Comparison of ENCODE assay signal across 17 cellular contexts in genomic region chr10:77629775-77630565, GRCh38. TPM values are rescaled to one million over a fixed set of nuclear protein-coding genes. Genes with fewer than 3 reads are reported as not detected.
DNase-seq lines count a peak whose midpoint lies in the region; ATAC-seq and TF ChIP-seq lines count a peak whose summit lies in the region.
"Had no signal": no experiment of that assay in that cellular context is flagged by ENCODE, and none has a peak within 500 bp of the region (broad histone marks: within the 10 kb centered on the region; RNA-seq: fewer than 3 reads in every experiment).

No MANE protein-coding gene starts in this region.

- H3K27ac ChIP-seq in RWPE2 (ENCODE audit: poor library complexity, severe bottlenecking) (peak overlapping the region; percentile 76), epithelial cell of prostate (peak overlapping the region; percentile 60), osteoblast (ENCODE audit: low read depth, low read length) (peak overlapping the region; percentile 55), right atrium auricular region (no peak overlapping the region)

- peak overlapping the region; percentile 79 for H3K4me2 ChIP-seq in osteoblast (ENCODE audit: insufficient read depth, low read length)

- peaks cover 16 to 17% of the 10 kb centered on the region in 2 donors for H3K27me3 Mint-ChIP-seq in T-cell

- no peak overlapping the region for H3K4me3 ChIP-seq in RWPE2 (ENCODE audit: severe bottlenecking)
- peak overlapping the region; percentile 56 for H3K4me3 ChIP-seq in osteoblast (ENCODE audit: insufficient read depth, low read length)
- H3K4me3 ChIP-seq in right atrium auricular region = no peak overlapping the region

- ATAC-seq in RWPE2 (ENCODE audit: low read depth) (no peak), T-cell (replicated peaks in 1 of 4) (no peak)
- ATAC-seq: activated CD4-positive, CD25-positive, alpha-beta regulatory T cell treated with anti-CD3 and anti-CD28 coated beads, Interleukin-2, amount 50 U/mL, for 24 hours; stimulated activated naive B cell treated with anti-CD40 and anti-IgM and Interleukin-4, amounts not matched to agents 10 μg/mL and 1 μg/mL and 100 μg/mL, for 72 hours had no signal

- POLR2A ChIA-PET in T-cell (lab: Charles Lee) = no interaction called here

- H3K9me3 Mint-ChIP-seq in T-cell = no peaks in the 10 kb centered on the region
- H3K9me3 Mint-ChIP-seq: activated naive CD4-positive, alpha-beta T cell treated with anti-CD3 and anti-CD28 coated beads for 36 hours; central memory CD8-positive, alpha-beta T cell; stimulated activated naive B cell treated with anti-CD40 and anti-IgM and Interleukin-4, amounts not matched to agents 10 μg/mL and 1 μg/mL and 100 μg/mL, for 72 hours had no signal

- no peaks in the 10 kb centered on the region for H3K9me3 ChIP-seq in RWPE2 (ENCODE audit: severe bottlenecking)
- H3K9me3 ChIP-seq in osteoblast (ENCODE audit: low read depth, low read length) = no peaks in the 10 kb centered on the region
- no peaks in the 10 kb centered on the region for H3K9me3 ChIP-seq in right atrium auricular region

- H3K36me3 ChIP-seq in RWPE2 (ENCODE audit: low read depth) (no peaks in the 10 kb centered on the region), osteoblast (ENCODE audit: insufficient read depth, low read length) (no peaks in the 10 kb centered on the region), right atrium auricular region (no peaks in the 10 kb centered on the region)

- peaks cover 17% of the 10 kb centered on the region for H3K4me1 ChIP-seq in RWPE2 (ENCODE audit: insufficient read depth, poor library complexity, severe bottlenecking)
- H3K4me1 ChIP-seq in osteoblast (ENCODE audit: insufficient read depth, low read length) = peaks cover 16% of the 10 kb centered on the region
- no peaks in the 10 kb centered on the region for H3K4me1 ChIP-seq in right atrium auricular region

- no peak overlapping the region for H3K27ac Mint-ChIP-seq in T-cell
- H3K27ac Mint-ChIP-seq: activated naive CD4-positive, alpha-beta T cell treated with anti-CD3 and anti-CD28 coated beads for 36 hours; stimulated activated naive B cell treated with anti-CD40 and anti-IgM and Interleukin-4, amounts not matched to agents 10 μg/mL and 1 μg/mL and 100 μg/mL, for 72 hours had no signal

- CTCF ChIA-PET in T-cell (lab: Charles Lee) = no interaction called here

- no peaks in the 10 kb centered on the region for H3K4me1 Mint-ChIP-seq in T-cell
- H3K4me1 Mint-ChIP-seq: central memory CD8-positive, alpha-beta T cell had no signal

- TF ChIP-seq CTCF in RWPE2 (IDR thresholded peaks at IDR 0.05; ENCODE audit: poor library complexity, severe bottlenecking) (no peak), osteoblast (IDR thresholded peaks at IDR 0.05; ENCODE audit: extremely low read depth, low read depth, low read length) (no peak), right atrium auricular region (IDR thresholded peaks at IDR 0.05) (no peak)

- H3K36me3 Mint-ChIP-seq in T-cell = no peaks in the 10 kb centered on the region
- H3K36me3 Mint-ChIP-seq: stimulated activated naive B cell treated with anti-CD40 and anti-IgM and Interleukin-4, amounts not matched to agents 10 μg/mL and 1 μg/mL and 100 μg/mL, for 72 hours had no signal

- peaks cover 83% of the 10 kb centered on the region for H3K79me2 ChIP-seq in osteoblast (ENCODE audit: insufficient read depth, low read length)

- H2AFZ ChIP-seq in osteoblast (ENCODE audit: low read length) = peak overlapping the region; percentile 47

- H3K27me3 ChIP-seq in RWPE2 (ENCODE audit: insufficient read depth, poor library complexity, severe bottlenecking) (no peaks in the 10 kb centered on the region), osteoblast (ENCODE audit: insufficient read depth, low read length) (no peaks in the 10 kb centered on the region), right atrium auricular region (no peaks in the 10 kb centered on the region)

- DNase-seq in EH (ENCODE audit: low read depth) (peak; percentile 51), RWPE2 (ENCODE audit: low spot score) (no peak), epithelial cell of prostate (ENCODE audit: low read depth, low spot score) (no peak), osteoblast (ENCODE audit: insufficient read length, low spot score, missing footprints) (no peak), right atrium auricular region (ENCODE audit: low spot score) (no peak), T-cell (no peak), activated T-cell treated with anti-CD3 and anti-CD28 coated beads for 4 hours (no peak)
- DNase-seq in activated CD4-positive, alpha-beta T cell treated with anti-CD3 and anti-CD28 coated beads, Interleukin-2, amount 50 U/mL, for 4 hours = no peak
- DNase-seq: activated CD8-positive, alpha-beta memory T cell treated with anti-CD3 and anti-CD28 coated beads, Interleukin-2, amount 50 U/mL, for 4 hours; activated naive CD4-positive, alpha-beta T cell treated with anti-CD3 and anti-CD28 coated beads for 36 hours; AML-193; KG1; NCI-H146; stimulated activated naive B cell treated with anti-CD40 and anti-IgM and Interleukin-4, amounts not matched to agents 10 μg/mL and 1 μg/mL and 100 μg/mL, for 72 hours had no signal

- H3K4me3 Mint-ChIP-seq in T-cell = no peak overlapping the region
- H3K4me3 Mint-ChIP-seq: activated naive CD4-positive, alpha-beta T cell treated with anti-CD3 and anti-CD28 coated beads for 36 hours; central memory CD8-positive, alpha-beta T cell; stimulated activated naive B cell treated with anti-CD40 and anti-IgM and Interleukin-4, amounts not matched to agents 10 μg/mL and 1 μg/mL and 100 μg/mL, for 72 hours had no signal

- H4K20me1 ChIP-seq in osteoblast (ENCODE audit: insufficient read depth, low read length) = no peaks in the 10 kb centered on the region

RNA-seq across cellular contexts. Expression of gene KCNMA1, which starts 7.6 kb away (rescaled TPM):
- total RNA-seq in osteoblast (72.2 and 77.8 TPM in 2 replicates), right atrium auricular region (1 to 10 TPM; 2.3 to 3.5 TPM), T-cell (1 to 10 TPM in 1 of 5 donors, under 1 TPM in 4; 0.14 to 1.6 (median 0.60) TPM)
- total RNA-seq: activated naive CD4-positive, alpha-beta T cell treated with anti-CD3 and anti-CD28 coated beads for 36 hours; lung microvascular endothelial cell had no signal

Comparison
In these comparisons a context has a peak if more than half of its experiments do, and no peak if none do; other contexts are left out.
1. H3K27ac ChIP-seq: peak in RWPE2 (single experiment), epithelial cell of prostate (single experiment) and osteoblast (single experiment); none in right atrium auricular region (0 of 2).
2. RNA of gene KCNMA1, which starts 7.6 kb away (total RNA-seq): 72.2 to 77.8 TPM in osteoblast; 2.3 to 3.5 TPM in right atrium auricular region and 0.14 to 1.6 TPM in T-cell; every median in the first group is over 10 times any median in the second.